11 cellular contexts compared by ENCODE assay signal in the genomic region with DNA sequence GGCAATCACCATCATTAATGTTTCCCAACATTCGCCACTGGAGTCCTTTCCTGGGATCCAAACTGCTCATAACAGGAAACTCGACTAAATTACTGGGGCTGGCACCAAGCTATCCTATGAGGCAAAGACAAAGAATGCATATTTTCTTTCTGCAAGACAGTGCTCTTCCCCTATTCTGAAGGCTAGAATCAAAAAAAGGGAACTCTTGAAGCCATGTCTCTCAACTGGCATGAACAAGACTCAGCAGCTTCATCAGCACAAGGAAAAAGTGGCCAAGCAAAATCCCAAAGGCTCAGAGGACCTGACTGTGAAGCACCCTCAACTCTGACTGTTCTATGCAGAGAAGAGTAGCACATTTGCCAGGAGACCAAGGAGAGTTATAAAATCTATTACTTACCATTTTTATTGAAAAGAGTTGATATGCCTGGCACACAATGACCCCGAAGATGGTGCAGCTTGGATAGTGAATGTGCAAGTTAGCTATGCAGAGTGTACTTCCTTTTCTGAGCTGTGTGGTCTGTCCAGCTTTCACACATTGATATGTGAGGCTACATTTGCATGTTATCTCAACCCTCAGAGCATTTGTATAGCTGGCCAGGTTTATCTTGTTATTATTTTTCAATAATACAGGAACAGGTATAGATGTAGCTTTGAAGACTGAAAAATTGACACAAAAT. TPM values are rescaled to one million over a fixed set of nuclear protein-coding genes. Genes with fewer than 3 reads are reported as not detected.
A peak's percentile ranks its signal among the peaks of the same experiment; 100 is the strongest.
DNase-seq lines count a peak whose midpoint lies in the region; ATAC-seq, FAIRE-seq and TF ChIP-seq lines count a peak whose summit lies in the region.
"Had no signal": no experiment of that assay in that cellular context is flagged by ENCODE, and none has a peak within 500 bp of the region (broad histone marks: within the 10 kb centered on the region; RNA-seq: fewer than 3 reads in every experiment).

No MANE protein-coding gene starts in this region.

- no peak overlapping the region for H2BK15ac ChIP-seq in H1 (ENCODE audit: low read length)

- H3K9ac ChIP-seq in H1 (replicated peaks in 1 of 4; ENCODE audit: extremely low read depth in 1 of 4, low read depth in 3 of 4, low read length in 3 of 4): no peak overlapping the region

- H3K23ac ChIP-seq in H1 (ENCODE audit: insufficient read length): no peak overlapping the region

- CTCF ChIA-PET in H1 (lab: Charles Lee; ENCODE audit: partially characterized antibody) (interaction anchor here (1.5 to 2.7 kb wide), 2 partner anchors 13 to 51 kb away, joined by 3 to 11 read pairs; partner anchors contain the start of gene FYB1), MCF 10A (lab: Yijun Ruan, JAX) (interaction anchor here (0.7 to 6.7 kb wide), 4 partner anchors 13 to 109 kb away, joined by 3 to 32 read pairs (median 7); partner anchors contain the start of gene FYB1)

- TF ChIP-seq CTCF in H1 (IDR thresholded peaks at IDR 0.05; ENCODE audit: control extremely low read depth in 1 of 3, insufficient read depth in 1 of 3, low read depth in 1 of 3, low read length in 3 of 3): no peak
- no peak for TF ChIP-seq CTCF in MCF 10A (IDR thresholded peaks at IDR 0.05; ENCODE audit: unreplicated experiment)
- TF ChIP-seq CTCF in lower leg skin (IDR thresholded peaks at IDR 0.05): no peak

- 86% methylated on average over 3 of the region's 3 CpGs; no CpG with 5 or more reads in 1 of the 2 experiments for WGBS in H1 (ENCODE audit: extremely low coverage in 1 of 2, insufficient coverage in 1 of 2, insufficient read length in 1 of 2, insufficient replicate concordance in 2 of 2, low coverage in 1 of 2, low lambda C conversion rate in 2 of 2, missing lambda C conversion rate in 1 of 2), 2 experiments
- WGBS in lower leg skin, 2 donors: 74 to 81% methylated on average over 3 of the region's 3 CpGs

- H2BK12ac ChIP-seq in H1 (ENCODE audit: low read depth, low read length): no peak overlapping the region

- BruUV-seq in MCF 10A (replicated peaks; lab: Mats Ljungman, UMichigan): no TSS peak

- no peaks in the 10 kb centered on the region for H3K4me1 Mint-ChIP-seq in MCF 10A (ENCODE audit: insufficient read depth, unreplicated experiment)

- H3K79me1 ChIP-seq in H1 (ENCODE audit: low read depth, low read length): no peaks in the 10 kb centered on the region

- no peak overlapping the region for H4K5ac ChIP-seq in H1 (ENCODE audit: insufficient read length, low read depth, low read length)

- no peaks in the 10 kb centered on the region for H3K27me3 Mint-ChIP-seq in MCF 10A (ENCODE audit: insufficient read depth, unreplicated experiment)
- H3K27me3 Mint-ChIP-seq: activated T-helper 17 cell treated with anti-CD3 and anti-CD28 coated beads, Interleukin-2, amount 50 U/mL, for 72 hours had no signal

- no peak overlapping the region for H3K56ac ChIP-seq in H1 (replicated peaks; ENCODE audit: insufficient read length, low read depth, low read length)

- no peak overlapping the region for H3K14ac ChIP-seq in H1 (ENCODE audit: insufficient read length)

- no peak overlapping the region for H3K4me3 Mint-ChIP-seq in MCF 10A (ENCODE audit: unreplicated experiment)
- H3K4me3 Mint-ChIP-seq: activated T-helper 17 cell treated with anti-CD3 and anti-CD28 coated beads, Interleukin-2, amount 50 U/mL, for 72 hours had no signal

- no peak overlapping the region for H4K91ac ChIP-seq in H1 (replicated peaks; ENCODE audit: insufficient read length, low read length)

- no peak overlapping the region for H2BK120ac ChIP-seq in H1 (replicated peaks; ENCODE audit: low read depth, low read length)

- FAIRE-seq in H1 (lab: Jason Lieb, UNC): no peak

- H3K4me1 ChIP-seq in H1 (replicated peaks in 1 of 4; ENCODE audit: control insufficient read depth in 3 of 4, insufficient read depth in 4 of 4, low read length in 3 of 4): no peaks in the 10 kb centered on the region

- H3K4ac ChIP-seq in H1 (replicated peaks; ENCODE audit: insufficient read length, low read depth, low read length): no peak overlapping the region

- no peak overlapping the region for H3K27ac ChIP-seq in H1 (ENCODE audit: low read depth, low read length)

- no peak overlapping the region for H4K8ac ChIP-seq in H1 (ENCODE audit: extremely low read depth, insufficient read depth, low read length)

- H2BK5ac ChIP-seq in H1 (ENCODE audit: low read depth, low read length): no peak overlapping the region

- POLR2A ChIA-PET in H1 (lab: Charles Lee; ENCODE audit: partially characterized antibody) (no interaction called here), MCF 10A (lab: Yijun Ruan, JAX) (interaction anchor here (1.2 kb wide), 1 partner anchor 52 kb away, joined by 4 read pairs; no protein-coding TSS in a partner anchor)

- H3K36me3 ChIP-seq in H1 (ENCODE audit: control insufficient read depth in 2 of 4, insufficient read depth in 4 of 4, low read length in 3 of 4): no peaks in the 10 kb centered on the region

- no peak overlapping the region for H3K4me3 ChIP-seq in H1 (ENCODE audit: extremely low read depth in 1 of 4, insufficient read depth in 2 of 4, low read depth in 3 of 4, low read length in 4 of 4)
- no peak overlapping the region for H3K4me3 ChIP-seq in lower leg skin (ENCODE audit: low read depth, poor library complexity, severe bottlenecking)

- DNase-seq in GM03348 (ENCODE audit: low spot score) (peak; percentile 30), H1 (ENCODE audit: low read depth in 1 of 2, low spot score in 2 of 2) (no peak), MCF 10A (ENCODE audit: unreplicated experiment) (no peak), lower leg skin (ENCODE audit: low spot score in 2 of 2) (no peak)
- no peak for DNase-seq in activated CD4-positive, CD25-positive, alpha-beta regulatory T cell treated with anti-CD3 and anti-CD28 coated beads, Interleukin-2, amount 50 U/mL, for 72 hours
- no peak for DNase-seq in activated effector memory CD4-positive, alpha-beta T cell treated with anti-CD3 and anti-CD28 coated beads, Interleukin-2, amount 50 U/mL, for 16 hours
- DNase-seq: DMS153 had no signal

- no peaks in the 10 kb centered on the region for H3K79me2 ChIP-seq in H1 (ENCODE audit: control insufficient read depth in 1 of 2, insufficient read depth in 2 of 2, low read length in 2 of 2)

- TF ChIP-seq EP300 in H1 (IDR thresholded peaks at IDR 0.05; ENCODE audit: borderline replicate concordance in 1 of 2, low read depth in 2 of 2, low read length in 2 of 2): no peak

- no peaks in the 10 kb centered on the region for H3K9me3 ChIP-seq in H1 (ENCODE audit: insufficient read depth in 2 of 2, low read depth in 1 of 2, low read length in 1 of 2)

- TF ChIP-seq POLR2A in H1 (IDR thresholded peaks at IDR 0.05; ENCODE audit: control extremely low read depth in 1 of 2, low read depth in 2 of 2, low read length in 2 of 2): no peak
- TF ChIP-seq POLR2A in lower leg skin (IDR thresholded peaks at IDR 0.05): no peak

- ATAC-seq in GM21381 (IDR thresholded peaks at IDR 0.05; ENCODE audit: unreplicated experiment): peak; percentile 88
- ATAC-seq in HG03565 (IDR thresholded peaks at IDR 0.05; ENCODE audit: unreplicated experiment): peak; percentile 85
- ATAC-seq: activated T-helper 17 cell treated with anti-CD3 and anti-CD28 coated beads, Interleukin-2, amount 50 U/mL, for 72 hours had no signal

- intact Hi-C loops in MCF 10A (cut with micrococcal nuclease) (no loop called here), lower leg skin (cut with DNase I; ENCODE audit: low total_unique reads) (no loop called here)

- no peak for TF ChIP-seq RAD21 in H1 (IDR thresholded peaks at IDR 0.05 in 1 of 2, conservative IDR thresholded peaks at IDR 0.05 in 1 of 2; ENCODE audit: low read depth in 2 of 2, low read length in 2 of 2)

- H3K27me3 ChIP-seq in H1 (replicated peaks in 1 of 4; ENCODE audit: control insufficient read depth in 3 of 4, extremely low read depth in 1 of 4, insufficient read depth in 3 of 4, low read length in 3 of 4): no peaks in the 10 kb centered on the region

- no peaks in the 10 kb centered on the region for H4K20me1 ChIP-seq in H1 (replicated peaks in 1 of 2; ENCODE audit: control insufficient read depth in 1 of 2, insufficient read depth in 2 of 2, low read length in 2 of 2)

- no peaks in the 10 kb centered on the region for H3K23me2 ChIP-seq in H1 (ENCODE audit: low read depth, low read length)

- no peaks in the 10 kb centered on the region for H3K9me3 Mint-ChIP-seq in MCF 10A (ENCODE audit: unreplicated experiment)
- H3K9me3 Mint-ChIP-seq: activated T-helper 17 cell treated with anti-CD3 and anti-CD28 coated beads, Interleukin-2, amount 50 U/mL, for 72 hours had no signal

- no peaks in the 10 kb centered on the region for H3K36me3 Mint-ChIP-seq in MCF 10A (ENCODE audit: insufficient read depth, unreplicated experiment)

- no peak overlapping the region for H3K27ac Mint-ChIP-seq in MCF 10A (ENCODE audit: low read depth, unreplicated experiment)
- H3K27ac Mint-ChIP-seq: activated T-helper 17 cell treated with anti-CD3 and anti-CD28 coated beads, Interleukin-2, amount 50 U/mL, for 72 hours had no signal

- H3K4me2 ChIP-seq in H1 (ENCODE audit: insufficient read depth in 1 of 2, low read depth in 2 of 2, low read length in 2 of 2): no peak overlapping the region

- no peak overlapping the region for H3K18ac ChIP-seq in H1 (ENCODE audit: extremely low read depth, low read length)

- H2AK5ac ChIP-seq in H1 (ENCODE audit: low read depth, low read length): no peak overlapping the region

- H2AFZ ChIP-seq in H1 (ENCODE audit: low read length): 0 out of 2 replicates have a peak overlapping the region, but pooled peaks have one; percentile 8

- no peak overlapping the region for H2BK20ac ChIP-seq in H1 (ENCODE audit: low read length)

TF ChIP-seq in H1, 55 proteins besides CTCF, POLR2A, EP300 and RAD21:
- TF ChIP-seq TCF12 (IDR thresholded peaks at IDR 0.05; ENCODE audit: low read depth, low read length) (no peak), CBX5 (IDR thresholded peaks at IDR 0.05; ENCODE audit: low read depth, low read length) (no peak), FOSL1 (IDR thresholded peaks at IDR 0.05; ENCODE audit: insufficient read depth, low read depth, low read length) (no peak), RBBP5 (IDR thresholded peaks at IDR 0.05; ENCODE audit: borderline replicate concordance, low read depth, low read length) (no peak), CREB1 (IDR thresholded peaks at IDR 0.05) (no peak)

RNA-seq across cellular contexts. Expression of gene FYB1, which starts 50.9 kb away (rescaled TPM):
- not detected in 2 replicates for total RNA-seq in H1 (2021; fragmentation: NEBNext Ultra II Directional; extraction: Animal tissue kit (Norgen Biotek cat#: 25700))
- polyA plus RNA-seq in H1 (2011; rRNA removed): not detected in 2 replicates
- polyA plus RNA-seq in H1 (2011; cell fraction: cytosol; rRNA removed): not detected
- not detected for polyA plus RNA-seq in H1 (2011; cell fraction: nucleus; rRNA removed)
- not detected in 4 replicates for polyA plus RNA-seq in H1 (2012, experiment 1 of 2)
- not detected for polyA plus RNA-seq in H1 (2012, experiment 2 of 2)
- polyA plus RNA-seq in H1 (2013, experiment 1 of 2): not detected
- not detected for polyA plus RNA-seq in H1 (2013, experiment 2 of 2)
- polyA minus RNA-seq in H1 (2011; rRNA and poly(A)+ RNA removed): not detected in 2 replicates
- polyA minus RNA-seq in H1 (2011; cell fraction: cytosol; rRNA and poly(A)+ RNA removed): not detected
- not detected for polyA minus RNA-seq in H1 (2011; cell fraction: nucleus; rRNA and poly(A)+ RNA removed)
- total RNA-seq in MCF 10A (2022) (0.12 and 0.32 TPM in 2 replicates), lower leg skin (1 to 10 TPM; 1.5 to 5.0 (median 2.7) TPM)
- polyA plus RNA-seq: neural cell had no signal
